Comparison of ENCODE assay signal across 9 cellular contexts in the genomic region with DNA sequence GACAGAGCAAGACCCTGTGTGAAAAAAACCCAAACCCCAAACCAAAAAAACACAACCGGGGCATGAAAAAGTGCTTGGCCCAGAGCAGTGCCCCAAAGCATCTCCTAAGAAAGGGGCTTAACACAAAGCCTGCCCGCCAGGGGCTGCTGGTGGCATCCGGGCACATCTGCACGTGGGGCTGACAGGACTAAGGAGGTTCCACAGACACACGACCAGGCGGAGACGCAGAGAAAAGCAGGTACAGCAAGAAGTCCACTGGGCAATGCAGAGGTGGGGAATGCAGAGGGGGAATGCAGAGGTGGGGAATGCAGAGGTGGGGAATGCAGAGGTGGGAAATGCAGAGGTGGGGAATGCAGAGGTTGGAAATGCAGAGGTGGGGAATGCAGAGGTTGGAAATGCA.
DNase-seq lines count a peak whose midpoint lies in the region; ATAC-seq and TF ChIP-seq lines count a peak whose summit lies in the region.
"Had no signal": no experiment of that assay in that cellular context is flagged by ENCODE, and none has a peak within 500 bp of the region (broad histone marks: within the 10 kb centered on the region; RNA-seq: fewer than 3 reads in every experiment).

No MANE protein-coding gene starts in this region.

- H3K4me3 Mint-ChIP-seq in activated CD8-positive, alpha-beta memory T cell treated with anti-CD3 and anti-CD28 coated beads, Interleukin-2, amount 10 ng/mL, durations not matched to agents 7 days and 5 days = no peak overlapping the region

- H3K4me3 ChIP-seq in adrenal gland = no peak overlapping the region
- no peak overlapping the region for H3K4me3 ChIP-seq in left lung
- H3K4me3 ChIP-seq in thyroid gland (replicated peaks in 1 of 3) = no peak overlapping the region

- no peaks in the 10 kb centered on the region for H3K9me3 Mint-ChIP-seq in activated CD8-positive, alpha-beta memory T cell treated with anti-CD3 and anti-CD28 coated beads, Interleukin-2, amount 10 ng/mL, durations not matched to agents 7 days and 5 days (ENCODE audit: low read depth)

- intact Hi-C loops in adrenal gland (cut with DNase I) (loop anchor here in 1 of 2 donors (10.0 kb wide), 1 partner anchor 178 kb away; the partner anchor contains the start of gene SPG7), left lung (cut with DNase I) (no loop called here), thyroid gland (cut with DNase I) (loop anchor here (5.0 kb wide), 1 partner anchor 166 kb away; the partner anchor contains the start of gene ANKRD11)

- 83 to 84% (median 84%) methylated on average over 7 of the region's 7 CpGs for WGBS in adrenal gland, 4 donors
- WGBS in thyroid gland, 2 donors = 85 to 88% methylated on average over 7 of the region's 7 CpGs

- H3K4me1 Mint-ChIP-seq in activated CD8-positive, alpha-beta memory T cell treated with anti-CD3 and anti-CD28 coated beads, Interleukin-2, amount 10 ng/mL, durations not matched to agents 7 days and 5 days = peaks cover 87% of the 10 kb centered on the region

- peak overlapping the region in 4 of 5 donors; percentile 57 to 97 (median 92) for H3K27ac ChIP-seq in adrenal gland
- peak overlapping the region in 1 of 2 donors; percentile 81 for H3K27ac ChIP-seq in left lung
- peak overlapping the region in 2 of 3 donors; percentile 52 to 64 for H3K27ac ChIP-seq in thyroid gland

- no peaks in the 10 kb centered on the region for H3K27me3 Mint-ChIP-seq in activated CD8-positive, alpha-beta memory T cell treated with anti-CD3 and anti-CD28 coated beads, Interleukin-2, amount 10 ng/mL, durations not matched to agents 7 days and 5 days

- H3K36me3 Mint-ChIP-seq in activated CD8-positive, alpha-beta memory T cell treated with anti-CD3 and anti-CD28 coated beads, Interleukin-2, amount 10 ng/mL, durations not matched to agents 7 days and 5 days = peaks cover 36% of the 10 kb centered on the region

- no peak for ATAC-seq in activated CD8-positive, alpha-beta memory T cell treated with anti-CD3 and anti-CD28 coated beads, Interleukin-2, amount 10 ng/mL, durations not matched to agents 7 days and 5 days
- ATAC-seq in left lung = no peak

- TF ChIP-seq CTCF in adrenal gland (IDR thresholded peaks at IDR 0.05) (no peak), left lung (IDR thresholded peaks at IDR 0.05) (no peak), thyroid gland (IDR thresholded peaks at IDR 0.05) (no peak), GM13977 (IDR thresholded peaks at IDR 0.05; ENCODE audit: extremely low read depth, insufficient read depth, missing control alignments) (no peak)

- H3K9me3 ChIP-seq in adrenal gland (replicated peaks in 1 of 3) (no peaks in the 10 kb centered on the region), left lung (no peaks in the 10 kb centered on the region), thyroid gland (no peaks in the 10 kb centered on the region)

- no peak for TF ChIP-seq POLR2A in adrenal gland (IDR thresholded peaks at IDR 0.05)
- TF ChIP-seq POLR2A in thyroid gland (IDR thresholded peaks at IDR 0.05) = no peak

- peaks cover 32 to 80% of the 10 kb centered on the region in 2 donors for H3K4me1 ChIP-seq in adrenal gland (replicated peaks in 1 of 2)
- peaks cover 22 to 88% of the 10 kb centered on the region in 2 donors for H3K4me1 ChIP-seq in left lung
- peaks cover 33 to 51% of the 10 kb centered on the region in 2 donors for H3K4me1 ChIP-seq in thyroid gland

- DNase-seq in activated CD8-positive, alpha-beta memory T cell treated with anti-CD3 and anti-CD28 coated beads, Interleukin-2, amount 10 ng/mL, durations not matched to agents 7 days and 5 days = no peak
- no peak for DNase-seq in activated CD8-positive, alpha-beta memory T cell treated with anti-CD3 and anti-CD28 coated beads for 24 hours
- peak in 2 of 7 donors; percentile 24 to 57 for DNase-seq in adrenal gland
- peak; percentile 19 to 35 for DNase-seq in left lung
- DNase-seq in thyroid gland = no peak
- DNase-seq in NCI-H510A (lab: John Stamatoyannopoulos, UW) = no peak
- no peak for DNase-seq in GM13977 (ENCODE audit: low spot score)
- DNase-seq in nucleus accumbens (lab: John Stamatoyannopoulos, UW) = no peak
- DNase-seq: NCI-H1092 treated with DMSO at 0.1 percent for 48 hours had no signal

- in situ Hi-C loops in GM13977 (cut with MboI; ENCODE audit: low pct_unique_long_range_greater_than_20kb, low sequenced_read_pairs, unreplicated experiment) = no loop called here

- H3K27me3 ChIP-seq in adrenal gland (no peaks in the 10 kb centered on the region), left lung (no peaks in the 10 kb centered on the region), thyroid gland (no peaks in the 10 kb centered on the region)

- CTCF ChIA-PET in activated CD8-positive, alpha-beta memory T cell treated with anti-CD3 and anti-CD28 coated beads, Interleukin-2, amount 10 ng/mL, durations not matched to agents 7 days and 5 days (lab: Charles Lee) = no interaction called here

- peak overlapping the region; percentile 84 for H3K27ac Mint-ChIP-seq in activated CD8-positive, alpha-beta memory T cell treated with anti-CD3 and anti-CD28 coated beads, Interleukin-2, amount 10 ng/mL, durations not matched to agents 7 days and 5 days

- H3K36me3 ChIP-seq in adrenal gland (replicated peaks in 1 of 2) = no peaks in the 10 kb centered on the region
- no peaks in the 10 kb centered on the region for H3K36me3 ChIP-seq in left lung
- no peaks in the 10 kb centered on the region for H3K36me3 ChIP-seq in thyroid gland

Comparison
In these comparisons a context has a peak if more than half of its experiments do, and no peak if none do; other contexts are left out.
1. DNase-seq: peak in left lung (2 of 2); none in activated CD8-positive, alpha-beta memory T cell treated with anti-CD3 and anti-CD28 coated beads, Interleukin-2, amount 10 ng/mL, durations not matched to agents 7 days and 5 days (single experiment), activated CD8-positive, alpha-beta memory T cell treated with anti-CD3 and anti-CD28 coated beads for 24 hours (single experiment), thyroid gland (0 of 2), NCI-H510A (single experiment), GM13977 (single experiment) and nucleus accumbens (0 of 56).